In genomic region chr14:77554207-77554606, GRCh38 we compare ENCODE assay signal across 1 cellular context.
TF ChIP-seq lines count a peak whose summit lies in the region.

No MANE protein-coding gene starts in this region.

TF ChIP-seq in GM23338, 12 proteins besides CTCF, POLR2A, EP300 and RAD21 (continued from another document):
- TF ChIP-seq ZNF462 (CRISPR knock-in tag; IDR thresholded peaks at IDR 0.05) (no peak), ZNF331 (CRISPR knock-in tag; IDR thresholded peaks at IDR 0.05; ENCODE audit: low read depth) (no peak), ZNF114 (CRISPR knock-in tag; IDR thresholded peaks at IDR 0.05) (no peak), STAT1 (IDR thresholded peaks at IDR 0.05; ENCODE audit: unreplicated experiment) (no peak), JUNB (IDR thresholded peaks at IDR 0.05; ENCODE audit: unreplicated experiment) (no peak), EZH2 (IDR thresholded peaks at IDR 0.05; ENCODE audit: low read depth, unreplicated experiment) (no peak), REST (IDR thresholded peaks at IDR 0.05; ENCODE audit: unreplicated experiment) (no peak), EZH2phosphoT487 (IDR thresholded peaks at IDR 0.05; ENCODE audit: unreplicated experiment) (no peak)
